ENCODE assay signal across 24 cellular contexts in the genomic region with DNA sequence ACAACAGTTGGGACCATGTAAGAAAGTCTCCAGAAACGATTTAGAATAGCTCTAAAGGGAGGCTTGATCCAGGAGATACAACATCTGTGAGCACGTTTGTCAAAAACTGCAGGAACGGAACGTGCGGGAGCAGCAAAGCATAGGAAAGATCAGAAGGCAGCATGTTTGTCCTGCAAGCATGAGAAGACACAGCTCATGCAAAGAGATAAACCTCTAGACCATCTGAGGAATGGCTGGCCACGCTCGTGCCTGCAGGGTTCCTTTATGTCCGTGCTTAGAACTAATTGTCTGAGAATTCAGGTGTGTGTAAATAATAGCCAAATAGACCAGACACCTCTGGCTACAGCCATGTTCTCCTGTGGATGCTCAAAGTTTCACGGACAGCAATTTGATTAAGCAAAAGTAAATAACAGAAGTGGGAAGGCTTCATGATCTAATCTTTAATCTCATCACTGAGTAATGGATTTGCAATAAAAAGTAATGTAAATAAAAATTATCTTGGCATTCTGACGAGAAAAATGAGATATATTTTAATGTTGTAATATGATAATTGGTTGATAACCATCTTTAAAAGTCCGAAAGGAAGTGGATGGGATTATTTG.
A peak's percentile ranks its signal among the peaks of the same experiment; 100 is the strongest.
DNase-seq lines count a peak whose midpoint lies in the region; ATAC-seq and TF ChIP-seq lines count a peak whose summit lies in the region.
"Had no signal": no experiment of that assay in that cellular context is flagged by ENCODE, and none has a peak within 500 bp of the region (broad histone marks: within the 10 kb centered on the region; RNA-seq: fewer than 3 reads in every experiment).

No MANE protein-coding gene starts in this region.

- H3K27me3 ChIP-seq in smooth muscle cell (ENCODE audit: low read depth): no peaks in the 10 kb centered on the region
- H3K27me3 ChIP-seq in effector memory CD4-positive, alpha-beta T cell (replicated peaks; ENCODE audit: control insufficient read depth, insufficient read depth, low read length, poor library complexity, severe bottlenecking): no peaks in the 10 kb centered on the region
- H3K27me3 ChIP-seq: SJCRH30 had no signal

- no peaks in the 10 kb centered on the region for H3F3A ChIP-seq in smooth muscle cell (ENCODE audit: low read depth)

- no peak overlapping the region for H3K4me2 ChIP-seq in smooth muscle cell

- TF ChIP-seq CTCF in smooth muscle cell (IDR thresholded peaks at IDR 0.05; ENCODE audit: borderline replicate concordance, insufficient read depth, poor library complexity, severe bottlenecking) (no peak), coronary artery (IDR thresholded peaks at IDR 0.05) (no peak), endothelial cell (IDR thresholded peaks at IDR 0.05; ENCODE audit: unreplicated experiment) (no peak)

- WGBS in smooth muscle cell (ENCODE audit: low lambda C conversion rate): 78% methylated on average over 11 of the region's 11 CpGs

- H4K20me1 ChIP-seq in smooth muscle cell (ENCODE audit: low read depth): no peaks in the 10 kb centered on the region

- H3K4me1 Mint-ChIP-seq in endothelial cell (ENCODE audit: unreplicated experiment): peaks cover 6% of the 10 kb centered on the region
- H3K4me1 Mint-ChIP-seq: CD14-positive monocyte had no signal

- no peaks in the 10 kb centered on the region for H3K4me1 ChIP-seq in smooth muscle cell (ENCODE audit: low read depth)
- H3K4me1 ChIP-seq in effector memory CD4-positive, alpha-beta T cell (ENCODE audit: control insufficient read depth, insufficient read depth, low read length, poor library complexity, severe bottlenecking): no peaks in the 10 kb centered on the region
- H3K4me1 ChIP-seq: SJCRH30 had no signal

- no peaks in the 10 kb centered on the region for H3K36me3 Mint-ChIP-seq in endothelial cell (ENCODE audit: low read depth, unreplicated experiment)
- H3K36me3 Mint-ChIP-seq: CD14-positive monocyte had no signal

- no peaks in the 10 kb centered on the region for H3K9me3 Mint-ChIP-seq in endothelial cell (ENCODE audit: unreplicated experiment)
- H3K9me3 Mint-ChIP-seq: H9 had no signal

- H3K9me3 ChIP-seq in smooth muscle cell (replicated peaks; ENCODE audit: low read depth): no peaks in the 10 kb centered on the region
- peaks cover 7% of the 10 kb centered on the region for H3K9me3 ChIP-seq in effector memory CD4-positive, alpha-beta T cell (ENCODE audit: control insufficient read depth, low read length)
- H3K9me3 ChIP-seq: SJCRH30 had no signal

- H2AFZ ChIP-seq in smooth muscle cell (ENCODE audit: low read depth): peak overlapping the region; percentile 2

- H3K27ac ChIP-seq in smooth muscle cell (ENCODE audit: low read depth) (no peak overlapping the region), coronary artery (no peak overlapping the region)
- no peak overlapping the region for H3K27ac ChIP-seq in effector memory CD4-positive, alpha-beta T cell (ENCODE audit: insufficient read depth, low read length, poor library complexity, severe bottlenecking)
- H3K27ac ChIP-seq: HL-60, SJCRH30 had no signal

- no peak overlapping the region for H3K4me3 ChIP-seq in smooth muscle cell
- no peak overlapping the region for H3K4me3 ChIP-seq in coronary artery
- no peak overlapping the region for H3K4me3 ChIP-seq in effector memory CD4-positive, alpha-beta T cell (ENCODE audit: insufficient read depth, low read depth, low read length, poor library complexity, severe bottlenecking)
- H3K4me3 ChIP-seq: SJCRH30 had no signal

- H3K27me3 Mint-ChIP-seq in endothelial cell (ENCODE audit: unreplicated experiment): no peaks in the 10 kb centered on the region

- H3K27ac Mint-ChIP-seq in endothelial cell (ENCODE audit: unreplicated experiment): no peak overlapping the region
- H3K27ac Mint-ChIP-seq: CD14-positive monocyte; H9; HFFc6; T-helper 1 cell treated with Interleukin-12 subunit alpha and Interleukin-12 subunit beta and Interleukin-4 antibody, amounts not matched to agents 30 μg/mL and 1 μg/mL, for 36 hours had no signal

- DNase-seq in DMS53 (lab: John Stamatoyannopoulos, UW) (peak; percentile 23), DMS53 treated with DMSO at 0.1 percent for 48 hours (lab: John Stamatoyannopoulos, UW; ENCODE audit: unreplicated experiment) (no peak), NCI-H748 (lab: John Stamatoyannopoulos, UW; ENCODE audit: unreplicated experiment) (peak; percentile 68), smooth muscle cell (lab: John Stamatoyannopoulos, UW; ENCODE audit: unreplicated experiment) (no peak), coronary artery (ENCODE audit: low spot score) (no peak), endothelial cell (ENCODE audit: low spot score) (no peak)
- DNase-seq in effector memory CD4-positive, alpha-beta T cell: no peak
- DNase-seq: 8988T, AML-193, DND-41, H9, HFFc6, KBM-7, NCI-H1092, NCI-H1436 treated with DMSO at 0.1 percent for 48 hours, NCI-H2029 treated with DMSO at 0.1 percent for 48 hours, NCI-H2171, NCI-H446, NCI-H774, SJCRH30 had no signal

- no peak overlapping the region for H3K9ac ChIP-seq in smooth muscle cell (ENCODE audit: low read depth)

- H3K36me3 ChIP-seq in smooth muscle cell (ENCODE audit: low read depth): no peaks in the 10 kb centered on the region
- no peaks in the 10 kb centered on the region for H3K36me3 ChIP-seq in effector memory CD4-positive, alpha-beta T cell (ENCODE audit: control insufficient read depth, insufficient read depth, low read length)
- H3K36me3 ChIP-seq: SJCRH30 had no signal

- no peak overlapping the region for H3K4me3 Mint-ChIP-seq in endothelial cell (ENCODE audit: unreplicated experiment)
- H3K4me3 Mint-ChIP-seq: CD14-positive monocyte; H9; HFFc6; T-helper 1 cell treated with Interleukin-12 subunit alpha and Interleukin-12 subunit beta and Interleukin-4 antibody, amounts not matched to agents 30 μg/mL and 1 μg/mL, for 36 hours had no signal

- ATAC-seq in SK-N-SH treated with all-trans-retinoic acid at 6 μM for 48 hours: no peak

- no peaks in the 10 kb centered on the region for H3K79me2 ChIP-seq in smooth muscle cell (ENCODE audit: low read depth)

TF ChIP-seq in SK-N-SH treated with all-trans-retinoic acid at 6 μM for 48 hours, 23 proteins besides CTCF, POLR2A, EP300 and RAD21:
- TF ChIP-seq, protein P1, sequence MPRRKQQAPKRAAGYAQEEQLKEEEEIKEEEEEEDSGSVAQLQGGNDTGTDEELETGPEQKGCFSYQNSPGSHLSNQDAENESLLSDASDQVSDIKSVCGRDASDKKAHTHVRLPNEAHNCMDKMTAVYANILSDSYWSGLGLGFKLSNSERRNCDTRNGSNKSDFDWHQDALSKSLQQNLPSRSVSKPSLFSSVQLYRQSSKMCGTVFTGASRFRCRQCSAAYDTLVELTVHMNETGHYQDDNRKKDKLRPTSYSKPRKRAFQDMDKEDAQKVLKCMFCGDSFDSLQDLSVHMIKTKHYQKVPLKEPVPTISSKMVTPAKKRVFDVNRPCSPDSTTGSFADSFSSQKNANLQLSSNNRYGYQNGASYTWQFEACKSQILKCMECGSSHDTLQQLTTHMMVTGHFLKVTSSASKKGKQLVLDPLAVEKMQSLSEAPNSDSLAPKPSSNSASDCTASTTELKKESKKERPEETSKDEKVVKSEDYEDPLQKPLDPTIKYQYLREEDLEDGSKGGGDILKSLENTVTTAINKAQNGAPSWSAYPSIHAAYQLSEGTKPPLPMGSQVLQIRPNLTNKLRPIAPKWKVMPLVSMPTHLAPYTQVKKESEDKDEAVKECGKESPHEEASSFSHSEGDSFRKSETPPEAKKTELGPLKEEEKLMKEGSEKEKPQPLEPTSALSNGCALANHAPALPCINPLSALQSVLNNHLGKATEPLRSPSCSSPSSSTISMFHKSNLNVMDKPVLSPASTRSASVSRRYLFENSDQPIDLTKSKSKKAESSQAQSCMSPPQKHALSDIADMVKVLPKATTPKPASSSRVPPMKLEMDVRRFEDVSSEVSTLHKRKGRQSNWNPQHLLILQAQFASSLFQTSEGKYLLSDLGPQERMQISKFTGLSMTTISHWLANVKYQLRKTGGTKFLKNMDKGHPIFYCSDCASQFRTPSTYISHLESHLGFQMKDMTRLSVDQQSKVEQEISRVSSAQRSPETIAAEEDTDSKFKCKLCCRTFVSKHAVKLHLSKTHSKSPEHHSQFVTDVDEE (CRISPR knock-in tag; IDR thresholded peaks at IDR 0.05): peak; percentile 55; the same call in 1 of the 2 replicates
- TF ChIP-seq ISL1 (CRISPR knock-in tag; IDR thresholded peaks at IDR 0.05) (peak; percentile 46; the same call in 1 of the 2 replicates), PPARA (CRISPR knock-in tag; IDR thresholded peaks at IDR 0.05; ENCODE audit: borderline replicate concordance) (no peak), TCF4 (CRISPR knock-in tag; IDR thresholded peaks at IDR 0.05; ENCODE audit: borderline replicate concordance) (peak; percentile 80; the same call in 1 of the 2 replicates)
- TF ChIP-seq, protein P2, sequence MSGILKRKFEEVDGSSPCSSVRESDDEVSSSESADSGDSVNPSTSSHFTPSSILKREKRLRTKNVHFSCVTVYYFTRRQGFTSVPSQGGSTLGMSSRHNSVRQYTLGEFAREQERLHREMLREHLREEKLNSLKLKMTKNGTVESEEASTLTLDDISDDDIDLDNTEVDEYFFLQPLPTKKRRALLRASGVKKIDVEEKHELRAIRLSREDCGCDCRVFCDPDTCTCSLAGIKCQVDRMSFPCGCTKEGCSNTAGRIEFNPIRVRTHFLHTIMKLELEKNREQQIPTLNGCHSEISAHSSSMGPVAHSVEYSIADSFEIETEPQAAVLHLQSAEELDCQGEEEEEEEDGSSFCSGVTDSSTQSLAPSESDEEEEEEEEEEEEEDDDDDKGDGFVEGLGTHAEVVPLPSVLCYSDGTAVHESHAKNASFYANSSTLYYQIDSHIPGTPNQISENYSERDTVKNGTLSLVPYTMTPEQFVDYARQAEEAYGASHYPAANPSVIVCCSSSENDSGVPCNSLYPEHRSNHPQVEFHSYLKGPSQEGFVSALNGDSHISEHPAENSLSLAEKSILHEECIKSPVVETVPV (CRISPR knock-in tag; IDR thresholded peaks at IDR 0.05): no peak; the same call in 1 of the 2 replicates

Comparison
In these comparisons a context has a peak if more than half of its experiments do, and no peak if none do; other contexts are left out.
1. DNase-seq: peak in DMS53 (single experiment) and NCI-H748 (single experiment); none in DMS53 treated with DMSO at 0.1 percent for 48 hours (single experiment), smooth muscle cell (single experiment), coronary artery (single experiment), endothelial cell (single experiment) and effector memory CD4-positive, alpha-beta T cell (0 of 3).